15 cellular contexts compared by ENCODE assay signal in genomic region chr13:105908581-105908980, GRCh38.
A peak's percentile ranks its signal among the peaks of the same experiment; 100 is the strongest.
DNase-seq lines count a peak whose midpoint lies in the region; ATAC-seq and TF ChIP-seq lines count a peak whose summit lies in the region.
"Had no signal": no experiment of that assay in that cellular context is flagged by ENCODE, and none has a peak within 500 bp of the region (broad histone marks: within the 10 kb centered on the region; RNA-seq: fewer than 3 reads in every experiment).

No MANE protein-coding gene starts in this region.

- H3K36me3 ChIP-seq in left lung (no peaks in the 10 kb centered on the region), testis (ENCODE audit: low read depth, missing control alignments) (no peaks in the 10 kb centered on the region)

- CTCF ChIA-PET in activated CD4-positive, alpha-beta T cell treated with anti-CD3 and anti-CD28 coated beads for 36 hours (lab: Charles Lee) = no interaction called here

- intact Hi-C loops in activated CD4-positive, alpha-beta T cell treated with anti-CD3 and anti-CD28 coated beads for 36 hours (cut with DNase I, micrococcal nuclease) = loop anchor here in 1 of 2 experiments (10.0 kb wide), 1 partner anchor 626 kb away; the partner anchor contains the start of gene EFNB2
- intact Hi-C loops in left lung (cut with DNase I) = no loop called here
- intact Hi-C loops in testis (cut with DNase I; ENCODE audit: low total_unique reads) = no loop called here

- peaks cover 0 to 1% of the 10 kb centered on the region in 2 donors for H3K9me3 ChIP-seq in left lung
- no peaks in the 10 kb centered on the region for H3K9me3 ChIP-seq in testis
- H3K9me3 ChIP-seq: Caco-2 had no signal

- H3K27ac ChIP-seq in left lung = no peak overlapping the region
- H3K27ac ChIP-seq in testis = no peak overlapping the region

- DNase-seq in activated CD4-positive, alpha-beta T cell treated with anti-CD3 and anti-CD28 coated beads for 36 hours = peak; percentile 60
- no peak for DNase-seq in activated CD4-positive, alpha-beta T cell treated with anti-CD3 and anti-CD28 coated beads, Interleukin-2, amount 50 U/mL, for 1 hour
- DNase-seq in HFF-Myc (ENCODE audit: extremely low read depth, low read depth) (peak; percentile 9), SW480 (ENCODE audit: low spot score) (peak; percentile 39), kidney tubule cell (ENCODE audit: low spot score) (peak; percentile 20), left lung (no peak), NCI-H1092 (lab: John Stamatoyannopoulos, UW) (no peak), testis (no peak)
- DNase-seq: 8988T, amygdala, Caco-2, NCI-H1105 treated with DMSO at 0.1 percent for 48 hours, NCI-H345, nucleus accumbens had no signal

- peaks cover 17% of the 10 kb centered on the region for H3K27me3 Mint-ChIP-seq in activated CD4-positive, alpha-beta T cell treated with anti-CD3 and anti-CD28 coated beads for 36 hours

- H3K36me3 Mint-ChIP-seq in activated CD4-positive, alpha-beta T cell treated with anti-CD3 and anti-CD28 coated beads for 36 hours (ENCODE audit: low read depth) = no peaks in the 10 kb centered on the region

- H3K27ac Mint-ChIP-seq in activated CD4-positive, alpha-beta T cell treated with anti-CD3 and anti-CD28 coated beads for 36 hours = no peak overlapping the region

- H3K4me1 ChIP-seq in left lung (no peaks in the 10 kb centered on the region), testis (no peaks in the 10 kb centered on the region)
- H3K4me1 ChIP-seq: Caco-2 had no signal

- peak; percentile 79 for ATAC-seq in activated CD4-positive, alpha-beta T cell treated with anti-CD3 and anti-CD28 coated beads for 36 hours
- ATAC-seq in left lung = no peak
- ATAC-seq: Panc1 had no signal

- no peak for TF ChIP-seq POLR2A in testis (IDR thresholded peaks at IDR 0.05)

- 73 to 83% methylated on average over 9 of the region's 9 CpGs for whole genome bisulfite sequencing in testis, 2 donors

- TF ChIP-seq CTCF in HFF-Myc (IDR thresholded peaks at IDR 0.05; ENCODE audit: low read depth, low read length, missing control alignments) (no peak), left lung (IDR thresholded peaks at IDR 0.05) (no peak), testis (IDR thresholded peaks at IDR 0.05) (no peak)

- H3K4me3 ChIP-seq in HFF-Myc (replicated peaks; ENCODE audit: low read depth, low read length) (no peak overlapping the region), left lung (no peak overlapping the region), testis (no peak overlapping the region)

- POLR2A ChIA-PET in activated CD4-positive, alpha-beta T cell treated with anti-CD3 and anti-CD28 coated beads for 36 hours (lab: Charles Lee) = no interaction called here

- H3K27me3 ChIP-seq in left lung = no peaks in the 10 kb centered on the region
- H3K27me3 ChIP-seq in testis = no peaks in the 10 kb centered on the region

- no peak overlapping the region for H3K4me3 Mint-ChIP-seq in activated CD4-positive, alpha-beta T cell treated with anti-CD3 and anti-CD28 coated beads for 36 hours

- H3K9me3 Mint-ChIP-seq in activated CD4-positive, alpha-beta T cell treated with anti-CD3 and anti-CD28 coated beads for 36 hours (ENCODE audit: low read depth) = no peaks in the 10 kb centered on the region

- H3K4me1 Mint-ChIP-seq in activated CD4-positive, alpha-beta T cell treated with anti-CD3 and anti-CD28 coated beads for 36 hours = peaks cover 14% of the 10 kb centered on the region

Comparison
In these comparisons a context has a peak if more than half of its experiments do, and no peak if none do; other contexts are left out.
1. DNase-seq: peak in activated CD4-positive, alpha-beta T cell treated with anti-CD3 and anti-CD28 coated beads for 36 hours (single experiment), HFF-Myc (single experiment), SW480 (single experiment) and kidney tubule cell (single experiment); none in activated CD4-positive, alpha-beta T cell treated with anti-CD3 and anti-CD28 coated beads, Interleukin-2, amount 50 U/mL, for 1 hour (single experiment), left lung (0 of 2), NCI-H1092 (single experiment) and testis (single experiment).